35 cellular contexts compared by ENCODE assay signal in genomic region chr12:3515506-3515905, GRCh38. TPM values are rescaled to one million over a fixed set of nuclear protein-coding genes. Genes with fewer than 3 reads are reported as not detected.
"Had no signal": no experiment of that assay in that cellular context is flagged by ENCODE, and none has a peak within 500 bp of the region (broad histone marks: within the 10 kb centered on the region; RNA-seq: fewer than 3 reads in every experiment).

No MANE protein-coding gene starts in this region.

- H3K9me3 ChIP-seq: adrenal gland, body of pancreas, colonic mucosa had no signal

- H3K9me3 Mint-ChIP-seq: activated B cell treated with CpG ODN at 0.5 μM for 24 hours; activated CD4-positive, alpha-beta memory T cell treated with anti-CD3 and anti-CD28 coated beads for 36 hours; activated CD4-positive, alpha-beta T cell treated with anti-CD3 and anti-CD28 coated beads, Interleukin-2, amount 10 ng/mL, durations not matched to agents 24 days and 14 days; activated naive CD4-positive, alpha-beta T cell treated with anti-CD3 and anti-CD28 coated beads for 36 hours; activated naive CD4-positive, alpha-beta T cell treated with anti-CD3 and anti-CD28 coated beads, Interleukin-2, amount 50 U/mL, for 24 hours; activated naive CD8-positive, alpha-beta T cell treated with anti-CD3 and anti-CD28 coated beads for 36 hours; activated naive CD8-positive, alpha-beta T cell treated with anti-CD3 and anti-CD28 coated beads, Interleukin-2, amount 50 U/mL, for 24 hours; activated T-helper 1 cell treated with anti-CD3 and anti-CD28 coated beads, Interleukin-12 subunit alpha, Interleukin-12 subunit beta, Interleukin-2, Interleukin-4 antibody, amounts not matched to agents 30 ng/mL and 10 ng/mL and 1 ng/mL, durations not matched to agents 14 hours and 24 hours and 36 hours; activated T-helper 2 cell treated with anti-CD3 and anti-CD28 coated beads, Interferon-gamma antibody, Interleukin-2, Interleukin-4, amounts not matched to agents 10 μg/mL and 5 μg/mL and 100 μg/mL, durations not matched to agents 14 hours and 24 hours and 36 hours; endodermal cell; T-helper 2 cell treated with Interferon-gamma antibody and Interleukin-4, amounts not matched to agents 5 μg/mL and 100 μg/mL, for 36 hours had no signal

- H3K36me3 Mint-ChIP-seq: activated CD4-positive, alpha-beta memory T cell treated with anti-CD3 and anti-CD28 coated beads for 36 hours; activated CD8-positive, alpha-beta memory T cell treated with anti-CD3 and anti-CD28 coated beads, Interleukin-2, amount 10 ng/mL, durations not matched to agents 7 days and 5 days; activated naive CD4-positive, alpha-beta T cell treated with anti-CD3 and anti-CD28 coated beads, Interleukin-2, amount 50 U/mL, for 24 hours; activated naive CD8-positive, alpha-beta T cell treated with anti-CD3 and anti-CD28 coated beads for 36 hours had no signal

- H3K4me3 Mint-ChIP-seq: activated B cell treated with CpG ODN at 0.5 μM for 24 hours; activated CD4-positive, alpha-beta memory T cell treated with anti-CD3 and anti-CD28 coated beads for 36 hours; activated CD4-positive, alpha-beta T cell treated with anti-CD3 and anti-CD28 coated beads for 36 hours; activated CD4-positive, alpha-beta T cell treated with anti-CD3 and anti-CD28 coated beads, Interleukin-2, amount 10 ng/mL, durations not matched to agents 24 days and 14 days; activated CD8-positive, alpha-beta memory T cell treated with anti-CD3 and anti-CD28 coated beads, Interleukin-2, amount 10 ng/mL, durations not matched to agents 7 days and 5 days; activated CD8-positive, alpha-beta T cell treated with anti-CD3 and anti-CD28 coated beads, Interleukin-2, amount 10 ng/mL, durations not matched to agents 7 days and 5 days; activated naive CD4-positive, alpha-beta T cell treated with anti-CD3 and anti-CD28 coated beads for 36 hours; activated naive CD4-positive, alpha-beta T cell treated with anti-CD3 and anti-CD28 coated beads, Interleukin-2, amount 50 U/mL, for 24 hours; activated naive CD8-positive, alpha-beta T cell treated with anti-CD3 and anti-CD28 coated beads for 36 hours; activated naive CD8-positive, alpha-beta T cell treated with anti-CD3 and anti-CD28 coated beads, Interleukin-2, amount 50 U/mL, for 24 hours; activated T-helper 1 cell treated with anti-CD3 and anti-CD28 coated beads, Interleukin-12 subunit alpha, Interleukin-12 subunit beta, Interleukin-2, Interleukin-4 antibody, amounts not matched to agents 30 ng/mL and 10 ng/mL and 1 ng/mL, durations not matched to agents 14 hours and 24 hours and 36 hours; endodermal cell; T-helper 17 cell; T-helper 2 cell treated with Interferon-gamma antibody and Interleukin-4, amounts not matched to agents 5 μg/mL and 100 μg/mL, for 36 hours had no signal

- H3K27me3 ChIP-seq: body of pancreas, colonic mucosa had no signal

- H3K4me3 ChIP-seq: adrenal gland, body of pancreas, colonic mucosa had no signal

- H3K4me1 Mint-ChIP-seq: activated B cell treated with CpG ODN at 0.5 μM for 24 hours; activated CD4-positive, alpha-beta T cell treated with anti-CD3 and anti-CD28 coated beads for 36 hours; activated CD4-positive, alpha-beta T cell treated with anti-CD3 and anti-CD28 coated beads, Interleukin-2, amount 10 ng/mL, durations not matched to agents 24 days and 14 days; activated CD8-positive, alpha-beta memory T cell treated with anti-CD3 and anti-CD28 coated beads, Interleukin-2, amount 10 ng/mL, durations not matched to agents 7 days and 5 days; activated naive CD4-positive, alpha-beta T cell treated with anti-CD3 and anti-CD28 coated beads, Interleukin-2, amount 50 U/mL, for 24 hours; activated naive CD8-positive, alpha-beta T cell treated with anti-CD3 and anti-CD28 coated beads for 36 hours; activated naive CD8-positive, alpha-beta T cell treated with anti-CD3 and anti-CD28 coated beads, Interleukin-2, amount 50 U/mL, for 24 hours; T-helper 17 cell had no signal

- H3K27ac Mint-ChIP-seq: activated B cell treated with CpG ODN at 0.5 μM for 24 hours; activated CD4-positive, alpha-beta memory T cell treated with anti-CD3 and anti-CD28 coated beads for 36 hours; activated CD4-positive, alpha-beta T cell treated with anti-CD3 and anti-CD28 coated beads for 36 hours; activated CD4-positive, alpha-beta T cell treated with anti-CD3 and anti-CD28 coated beads, Interleukin-2, amount 10 ng/mL, durations not matched to agents 24 days and 14 days; activated CD8-positive, alpha-beta memory T cell treated with anti-CD3 and anti-CD28 coated beads, Interleukin-2, amount 10 ng/mL, durations not matched to agents 7 days and 5 days; activated CD8-positive, alpha-beta T cell treated with anti-CD3 and anti-CD28 coated beads, Interleukin-2, amount 10 ng/mL, durations not matched to agents 7 days and 5 days; activated naive CD4-positive, alpha-beta T cell treated with anti-CD3 and anti-CD28 coated beads for 36 hours; activated naive CD4-positive, alpha-beta T cell treated with anti-CD3 and anti-CD28 coated beads, Interleukin-2, amount 50 U/mL, for 24 hours; activated naive CD8-positive, alpha-beta T cell treated with anti-CD3 and anti-CD28 coated beads for 36 hours; activated naive CD8-positive, alpha-beta T cell treated with anti-CD3 and anti-CD28 coated beads, Interleukin-2, amount 50 U/mL, for 24 hours; activated T-helper 1 cell treated with anti-CD3 and anti-CD28 coated beads, Interleukin-12 subunit alpha, Interleukin-12 subunit beta, Interleukin-2, Interleukin-4 antibody, amounts not matched to agents 30 ng/mL and 10 ng/mL and 1 ng/mL, durations not matched to agents 14 hours and 24 hours and 36 hours; activated T-helper 2 cell treated with anti-CD3 and anti-CD28 coated beads, Interferon-gamma antibody, Interleukin-2, Interleukin-4, amounts not matched to agents 10 μg/mL and 5 μg/mL and 100 μg/mL, durations not matched to agents 14 hours and 24 hours and 36 hours; endodermal cell; T-helper 17 cell; T-helper 2 cell treated with Interferon-gamma antibody and Interleukin-4, amounts not matched to agents 5 μg/mL and 100 μg/mL, for 36 hours had no signal

- DNase-seq: activated B cell treated with CpG ODN at 0.5 μM for 24 hours; activated CD4-positive, alpha-beta memory T cell treated with anti-CD3 and anti-CD28 coated beads for 36 hours; activated CD4-positive, alpha-beta T cell treated with anti-CD3 and anti-CD28 coated beads for 36 hours; activated CD4-positive, alpha-beta T cell treated with anti-CD3 and anti-CD28 coated beads, Interleukin-2, amount 10 ng/mL, durations not matched to agents 24 days and 14 days; activated CD4-positive, CD25-positive, alpha-beta regulatory T cell treated with anti-CD3 and anti-CD28 coated beads, Interleukin-2, amount 50 U/mL, for 72 hours; activated CD8-positive, alpha-beta memory T cell treated with anti-CD3 and anti-CD28 coated beads, Interleukin-2, amount 10 ng/mL, durations not matched to agents 7 days and 5 days; activated CD8-positive, alpha-beta memory T cell treated with anti-CD3 and anti-CD28 coated beads, Interleukin-2, amount 50 U/mL, for 4 hours; activated CD8-positive, alpha-beta T cell treated with anti-CD3 and anti-CD28 coated beads, Interleukin-2, amount 10 ng/mL, durations not matched to agents 7 days and 5 days; activated effector memory CD4-positive, alpha-beta T cell treated with anti-CD3 and anti-CD28 coated beads, Interleukin-2, amount 50 U/mL, for 16 hours; activated naive CD4-positive, alpha-beta T cell treated with anti-CD3 and anti-CD28 coated beads for 36 hours; activated naive CD8-positive, alpha-beta T cell treated with anti-CD3 and anti-CD28 coated beads for 36 hours; activated naive CD8-positive, alpha-beta T cell treated with anti-CD3 and anti-CD28 coated beads, Interleukin-2, amount 50 U/mL, for 24 hours; activated T-cell treated with anti-CD3 and anti-CD28 coated beads, Interleukin-2, amount 50 U/mL, for 1 hour; activated T-cell treated with anti-CD3 and anti-CD28 coated beads, Interleukin-2, amount 50 U/mL, for 48 hours; adrenal gland; amygdala; aorta; body of pancreas; caudate nucleus; colonic mucosa; effector memory CD4-positive, alpha-beta T cell; endodermal cell; foreskin fibroblast; T-helper 1 cell; T-helper 17 cell; T1000; WERI-Rb-1 had no signal

- H3K27me3 Mint-ChIP-seq: activated naive CD8-positive, alpha-beta T cell treated with anti-CD3 and anti-CD28 coated beads for 36 hours had no signal

- H3K27ac ChIP-seq: adrenal gland, body of pancreas, colonic mucosa, WERI-Rb-1 had no signal

- H3K36me3 ChIP-seq: adrenal gland, colonic mucosa, WERI-Rb-1 had no signal

- ATAC-seq: activated CD4-positive, alpha-beta T cell treated with anti-CD3 and anti-CD28 coated beads for 36 hours; activated CD8-positive, alpha-beta memory T cell treated with anti-CD3 and anti-CD28 coated beads, Interleukin-2, amount 10 ng/mL, durations not matched to agents 7 days and 5 days; activated CD8-positive, alpha-beta T cell treated with anti-CD3 and anti-CD28 coated beads, Interleukin-2, amount 10 ng/mL, durations not matched to agents 7 days and 5 days; activated naive CD8-positive, alpha-beta T cell treated with anti-CD3 and anti-CD28 coated beads, Interleukin-2, amount 50 U/mL, for 24 hours; body of pancreas; esophagus mucosa; T-helper 17 cell had no signal

- H3K4me1 ChIP-seq: adrenal gland, colonic mucosa had no signal

RNA-seq across cellular contexts. Expression of gene PRMT8, which starts 24.5 kb away (rescaled TPM):
- total RNA-seq: activated B cell treated with CpG ODN at 0.5 μM for 24 hours; activated CD4-positive, alpha-beta memory T cell treated with anti-CD3 and anti-CD28 coated beads for 36 hours; activated CD4-positive, alpha-beta T cell treated with anti-CD3 and anti-CD28 coated beads for 36 hours; activated CD4-positive, alpha-beta T cell treated with anti-CD3 and anti-CD28 coated beads, Interleukin-2, amount 10 ng/mL, durations not matched to agents 24 days and 14 days; activated CD8-positive, alpha-beta memory T cell treated with anti-CD3 and anti-CD28 coated beads for 36 hours; activated CD8-positive, alpha-beta memory T cell treated with anti-CD3 and anti-CD28 coated beads, Interleukin-2, amount 10 ng/mL, durations not matched to agents 7 days and 5 days; activated CD8-positive, alpha-beta T cell treated with anti-CD3 and anti-CD28 coated beads, Interleukin-2, amount 10 ng/mL, durations not matched to agents 7 days and 5 days; activated naive CD4-positive, alpha-beta T cell treated with anti-CD3 and anti-CD28 coated beads for 36 hours; activated naive CD8-positive, alpha-beta T cell treated with anti-CD3 and anti-CD28 coated beads for 36 hours; activated T-helper 1 cell treated with anti-CD3 and anti-CD28 coated beads, Interleukin-12 subunit alpha, Interleukin-12 subunit beta, Interleukin-2, Interleukin-4 antibody, amounts not matched to agents 30 ng/mL and 10 ng/mL and 1 ng/mL, durations not matched to agents 14 hours and 24 hours and 36 hours; activated T-helper 2 cell treated with anti-CD3 and anti-CD28 coated beads, Interferon-gamma antibody, Interleukin-2, Interleukin-4, amounts not matched to agents 10 μg/mL and 5 μg/mL and 100 μg/mL, durations not matched to agents 14 hours and 24 hours and 36 hours; adrenal gland; aorta; colonic mucosa; dermis microvascular lymphatic vessel endothelial cell; epithelial cell of proximal tubule; esophagus mucosa; T-helper 17 cell had no signal
- polyA plus RNA-seq: aorta had no signal
